ENCODE assay signal across 14 cellular contexts in genomic region chr5:160923927-160924705, GRCh38.
DNase-seq lines count a peak whose midpoint lies in the region; ATAC-seq and TF ChIP-seq lines count a peak whose summit lies in the region.
"Had no signal": no experiment of that assay in that cellular context is flagged by ENCODE, and none has a peak within 500 bp of the region (broad histone marks: within the 10 kb centered on the region; RNA-seq: fewer than 3 reads in every experiment).

No MANE protein-coding gene starts in this region.

- WGBS in stomach, 5 donors = 28 to 43% (median 37%) methylated on average over 6 of the region's 6 CpGs

- TF ChIP-seq EP300 in stomach (IDR thresholded peaks at IDR 0.05) = no peak

- peaks cover 1% of the 10 kb centered on the region for H3K4me1 ChIP-seq in NT2/D1 (ENCODE audit: insufficient read depth, insufficient read length)
- H3K4me1 ChIP-seq in stomach = peaks cover 19 to 59% (median 35%) of the 10 kb centered on the region in 4 donors

- ATAC-seq in left colon = peak; percentile 81
- ATAC-seq in GM21529 (IDR thresholded peaks at IDR 0.05; ENCODE audit: unreplicated experiment) = no peak
- ATAC-seq: CD8-positive, alpha-beta T cell; naive thymus-derived CD4-positive, alpha-beta T cell; Panc1 had no signal

- TF ChIP-seq CTCF in stomach (IDR thresholded peaks at IDR 0.05) = no peak

- no peak overlapping the region for H3K9ac ChIP-seq in NT2/D1 (ENCODE audit: insufficient read length, low read depth)

- peak; percentile 98 for DNase-seq in HT-29 (ENCODE audit: low spot score)
- peak; percentile 20 for DNase-seq in NT2/D1 (ENCODE audit: low read depth, low spot score)
- peak; percentile 71 to 81 for DNase-seq in left colon
- DNase-seq in stomach = peak; percentile 95
- no peak for DNase-seq in DMS 273 (lab: John Stamatoyannopoulos, UW; ENCODE audit: unreplicated experiment)
- DNase-seq in COR-L47 (lab: John Stamatoyannopoulos, UW) = no peak
- DNase-seq: activated naive CD4-positive, alpha-beta T cell treated with anti-CD3 and anti-CD28 coated beads, Interleukin-2, amount 10 ng/mL, durations not matched to agents 7 days and 5 days; CD8-positive, alpha-beta T cell; naive thymus-derived CD4-positive, alpha-beta T cell; NCI-H1930; sigmoid colon; T-helper 2 cell had no signal

- H3K27ac ChIP-seq in stomach = peak overlapping the region; percentile 69 to 93 (median 76)
- H3K27ac ChIP-seq: sigmoid colon had no signal

- H3K9me3 ChIP-seq in NT2/D1 (ENCODE audit: insufficient read depth, low read length) (no peaks in the 10 kb centered on the region), stomach (no peaks in the 10 kb centered on the region)
- H3K9me3 ChIP-seq: sigmoid colon had no signal

- H3K4me3 ChIP-seq in NT2/D1 (ENCODE audit: insufficient read length, low read depth) (no peak overlapping the region), stomach (no peak overlapping the region)
- H3K4me3 ChIP-seq: sigmoid colon had no signal

- intact Hi-C loops in left colon (cut with DNase I, micrococcal nuclease) = no loop called here
- intact Hi-C loops in stomach (cut with DNase I; ENCODE audit: low total_unique reads) = no loop called here

- H3K27me3 ChIP-seq in NT2/D1 (ENCODE audit: insufficient read depth, insufficient read length) (no peaks in the 10 kb centered on the region), stomach (no peaks in the 10 kb centered on the region)
- H3K27me3 ChIP-seq: sigmoid colon had no signal

- no peaks in the 10 kb centered on the region for H3K36me3 ChIP-seq in NT2/D1 (ENCODE audit: insufficient read depth, insufficient read length, low read length)
- H3K36me3 ChIP-seq in stomach = no peaks in the 10 kb centered on the region
- H3K36me3 ChIP-seq: sigmoid colon had no signal

- TF ChIP-seq POLR2A in stomach (IDR thresholded peaks at IDR 0.05) = no peak

Comparison
In these comparisons a context has a peak if more than half of its experiments do, and no peak if none do; other contexts are left out.
1. DNase-seq: peak in HT-29 (single experiment), NT2/D1 (single experiment), left colon (2 of 2) and stomach (single experiment); none in DMS 273 (single experiment) and COR-L47 (single experiment).